Comparison of ENCODE assay signal across 8 cellular contexts in the genomic region with DNA sequence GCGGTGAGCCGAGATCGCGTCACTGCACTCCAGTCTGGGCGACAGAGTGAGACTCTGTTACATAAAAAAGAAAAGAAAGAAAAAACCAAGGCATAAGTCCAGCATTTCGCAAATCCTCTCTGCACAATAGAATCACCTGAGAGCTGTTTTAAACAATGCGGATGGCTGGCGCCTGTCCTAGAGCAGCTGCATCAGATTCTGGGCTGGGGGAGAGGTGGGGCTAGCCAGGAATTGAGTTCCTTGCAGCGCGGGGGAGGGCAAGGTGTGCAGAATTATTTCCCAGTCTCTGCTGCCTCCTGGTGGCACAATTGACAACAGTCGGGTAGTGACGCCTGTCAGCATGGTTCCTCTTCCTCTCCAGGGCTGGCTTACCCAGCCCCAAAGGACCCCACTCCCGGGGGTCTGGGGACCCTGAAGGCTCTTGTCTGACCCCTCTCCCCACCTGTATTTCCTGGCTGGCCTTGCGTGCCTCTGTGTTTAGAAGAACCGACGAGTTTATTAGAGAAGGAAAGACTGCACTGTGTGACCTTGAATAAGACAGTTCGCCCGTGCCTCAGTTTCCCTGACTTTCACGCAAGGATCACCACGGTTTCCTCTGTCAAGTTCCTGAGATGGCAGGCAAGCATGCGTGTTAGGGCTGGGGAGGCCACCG. TPM values are rescaled to one million over a fixed set of nuclear protein-coding genes. Genes with fewer than 3 reads are reported as not detected.
DNase-seq lines count a peak whose midpoint lies in the region; ATAC-seq and TF ChIP-seq lines count a peak whose summit lies in the region.

No MANE protein-coding gene starts in this region.

- intact Hi-C loops in dendritic cell treated with granulocyte-macrophage colony-stimulating factor and Interleukin-4, amounts not matched to agents 40 ng/mL and 50 ng/mL, for 4 days (cut with micrococcal nuclease), result loop anchor here (5.0 to 10.0 kb wide), 4 partner anchors 134 to 703 kb away; a partner anchor contains a TSS

- peak; percentile 55 for ATAC-seq in HG03432 (IDR thresholded peaks at IDR 0.05; ENCODE audit: unreplicated experiment)
- peak; percentile 85 for ATAC-seq in lung (ENCODE audit: insufficient read depth, low FRiP score)

- peaks cover 17% of the 10 kb centered on the region for H3K4me1 Mint-ChIP-seq in activated CD4-positive, alpha-beta T cell treated with anti-CD3 and anti-CD28 coated beads, Interleukin-2, amount 10 ng/mL, durations not matched to agents 7 days and 5 days
- peaks cover 41% of the 10 kb centered on the region for H3K4me1 Mint-ChIP-seq in dendritic cell treated with granulocyte-macrophage colony-stimulating factor and Interleukin-4, amounts not matched to agents 40 ng/mL and 50 ng/mL, for 4 days (ENCODE audit: low read depth)

- H3K27ac ChIP-seq in lung (ENCODE audit: low read depth in 1 of 2, low read length in 1 of 2), result no peak overlapping the region

- H3K27me3 Mint-ChIP-seq in activated CD4-positive, alpha-beta T cell treated with anti-CD3 and anti-CD28 coated beads, Interleukin-2, amount 10 ng/mL, durations not matched to agents 7 days and 5 days, result no peaks in the 10 kb centered on the region
- peaks cover 13% of the 10 kb centered on the region for H3K27me3 Mint-ChIP-seq in dendritic cell treated with granulocyte-macrophage colony-stimulating factor and Interleukin-4, amounts not matched to agents 40 ng/mL and 50 ng/mL, for 4 days

- TF ChIP-seq CTCF in lung (IDR thresholded peaks at IDR 0.05; ENCODE audit: control extremely low read depth, extremely low read depth), result peak; percentile 89

- no peaks in the 10 kb centered on the region for H3K4me1 ChIP-seq in lung (ENCODE audit: control insufficient read depth in 2 of 2, insufficient read depth in 2 of 2, low read length in 2 of 2)

- H3K36me3 ChIP-seq in lung (ENCODE audit: control insufficient read depth in 2 of 2, insufficient read depth in 2 of 2, low read length in 2 of 2), result no peaks in the 10 kb centered on the region

- H3K27me3 ChIP-seq in lung (ENCODE audit: control insufficient read depth, insufficient read depth), result no peaks in the 10 kb centered on the region

- DNase-seq in Ammon's horn (ENCODE audit: low spot score) (peak; percentile 89), GM19238 (ENCODE audit: insufficient read length, low spot score) (peak; percentile 80), NCI-H524 treated with DMSO at 0.1 percent for 48 hours (lab: John Stamatoyannopoulos, UW) (peak; percentile 50), lung (ENCODE audit: low spot score) (peak; percentile 85)
- peak; percentile 90 for DNase-seq in activated CD4-positive, alpha-beta T cell treated with anti-CD3 and anti-CD28 coated beads, Interleukin-2, amount 10 ng/mL, durations not matched to agents 7 days and 5 days
- peak; percentile 71 to 84 (median 82) for DNase-seq in stimulated activated CD4-positive, alpha-beta T cell treated with anti-CD3 and anti-CD28 coated beads, TNF-alpha, amount 100 ng/mL, for 24 hours (ENCODE audit: low read depth in 3 of 3)

- H3K9me3 Mint-ChIP-seq in activated CD4-positive, alpha-beta T cell treated with anti-CD3 and anti-CD28 coated beads, Interleukin-2, amount 10 ng/mL, durations not matched to agents 7 days and 5 days, result no peaks in the 10 kb centered on the region
- H3K9me3 Mint-ChIP-seq in dendritic cell treated with granulocyte-macrophage colony-stimulating factor and Interleukin-4, amounts not matched to agents 40 ng/mL and 50 ng/mL, for 4 days, result no peaks in the 10 kb centered on the region

- 8 to 10% methylated on average over 21 to 22 of the region's 22 CpGs for WGBS in lung, 2 donors

- POLR2A ChIA-PET in activated CD4-positive, alpha-beta T cell treated with anti-CD3 and anti-CD28 coated beads, Interleukin-2, amount 10 ng/mL, durations not matched to agents 7 days and 5 days (lab: Charles Lee), result no interaction called here

- peak overlapping the region; percentile 7 for H3K27ac Mint-ChIP-seq in activated CD4-positive, alpha-beta T cell treated with anti-CD3 and anti-CD28 coated beads, Interleukin-2, amount 10 ng/mL, durations not matched to agents 7 days and 5 days
- H3K27ac Mint-ChIP-seq in dendritic cell treated with granulocyte-macrophage colony-stimulating factor and Interleukin-4, amounts not matched to agents 40 ng/mL and 50 ng/mL, for 4 days, result peak overlapping the region; percentile 82

- CTCF ChIA-PET in activated CD4-positive, alpha-beta T cell treated with anti-CD3 and anti-CD28 coated beads, Interleukin-2, amount 10 ng/mL, durations not matched to agents 7 days and 5 days (lab: Charles Lee), result interaction anchor here (0.6 to 2.0 kb wide), 7 partner anchors 15 to 709 kb away, joined by 3 to 5 read pairs (median 3); a partner anchor contains a TSS

- no peaks in the 10 kb centered on the region for H3K9me3 ChIP-seq in lung (ENCODE audit: control insufficient read depth in 2 of 2, insufficient read depth in 1 of 2, low read length in 1 of 2)

- H3K36me3 Mint-ChIP-seq in activated CD4-positive, alpha-beta T cell treated with anti-CD3 and anti-CD28 coated beads, Interleukin-2, amount 10 ng/mL, durations not matched to agents 7 days and 5 days (ENCODE audit: low read depth), result no peaks in the 10 kb centered on the region
- no peaks in the 10 kb centered on the region for H3K36me3 Mint-ChIP-seq in dendritic cell treated with granulocyte-macrophage colony-stimulating factor and Interleukin-4, amounts not matched to agents 40 ng/mL and 50 ng/mL, for 4 days (ENCODE audit: low read depth)

- no peak overlapping the region for H3K4me3 ChIP-seq in lung

- H3K4me3 Mint-ChIP-seq in activated CD4-positive, alpha-beta T cell treated with anti-CD3 and anti-CD28 coated beads, Interleukin-2, amount 10 ng/mL, durations not matched to agents 7 days and 5 days, result peak overlapping the region; percentile 60
- H3K4me3 Mint-ChIP-seq in dendritic cell treated with granulocyte-macrophage colony-stimulating factor and Interleukin-4, amounts not matched to agents 40 ng/mL and 50 ng/mL, for 4 days, result peak overlapping the region; percentile 60

RNA-seq across cellular contexts. Expression of a gene that starts 41.1 kb away (rescaled TPM):
- total RNA-seq in activated CD4-positive, alpha-beta T cell treated with anti-CD3 and anti-CD28 coated beads, Interleukin-2, amount 10 ng/mL, durations not matched to agents 7 days and 5 days, result 1 to 10 TPM; 2.6 to 3.1 TPM
- total RNA-seq in lung, result 10 to 100 TPM; 27.8 to 41.0 TPM
- polyA plus RNA-seq in lung, result 10 to 100 TPM in 1 of 2 donors, 1 to 10 TPM in 1; 8.8 to 31.0 TPM

Comparison
In these comparisons a context has a peak if more than half of its experiments do, and no peak if none do; other contexts are left out.
1. RNA of a gene that starts 41.1 kb away (total RNA-seq): 27.8 to 41.0 TPM in lung; 2.6 to 3.1 TPM in activated CD4-positive, alpha-beta T cell treated with anti-CD3 and anti-CD28 coated beads, Interleukin-2, amount 10 ng/mL, durations not matched to agents 7 days and 5 days; every median in the first group is over 4 times any median in the second.
2. Peak in every context shown above with its lines, with median percentiles within 50 percentile points of each other: DNase-seq.